In genomic region chr17:21289902-21290571, GRCh38 we compare ENCODE assay signal across 12 cellular contexts. TPM values are rescaled to one million over a fixed set of nuclear protein-coding genes. Genes with fewer than 3 reads are reported as not detected.
A peak's percentile ranks its signal among the peaks of the same experiment; 100 is the strongest.
DNase-seq lines count a peak whose midpoint lies in the region; ATAC-seq and TF ChIP-seq lines count a peak whose summit lies in the region.
"Had no signal": no experiment of that assay in that cellular context is flagged by ENCODE, and none has a peak within 500 bp of the region (broad histone marks: within the 10 kb centered on the region; RNA-seq: fewer than 3 reads in every experiment).

No MANE protein-coding gene starts in this region.

- DNase-seq in CD14-positive monocyte (ENCODE audit: low spot score) = peak; percentile 45
- no peak for DNase-seq in neuronal stem cell (ENCODE audit: low spot score)
- no peak for DNase-seq in NCI-H2227 (lab: John Stamatoyannopoulos, UW; ENCODE audit: unreplicated experiment)
- no peak for DNase-seq in retina
- DNase-seq: aorta, NCI-H226 had no signal

- H2BK12ac ChIP-seq in neuronal stem cell (ENCODE audit: low read length) = peak overlapping the region; percentile 10

- H3K27ac ChIP-seq in neuronal stem cell (replicated peaks; ENCODE audit: low read length) = no peak overlapping the region
- H3K27ac ChIP-seq: hepatocyte, ovary had no signal

- peak overlapping the region; percentile 51 for H3K18ac ChIP-seq in neuronal stem cell (ENCODE audit: low read length)

- H3K23ac ChIP-seq in neuronal stem cell (ENCODE audit: low read depth, low read length, poor library complexity) = peak overlapping the region; percentile 48

- peak overlapping the region; percentile 6 for H2BK5ac ChIP-seq in neuronal stem cell (ENCODE audit: low read length)

- H3K4me3 ChIP-seq in Loucy (ENCODE audit: low read length, poor library complexity, severe bottlenecking) = no peak overlapping the region
- H3K4me3 ChIP-seq in neuronal stem cell (ENCODE audit: low read length in 2 of 2) = no peak overlapping the region
- H3K4me3 ChIP-seq: hepatocyte, ovary had no signal

- H3K36me3 Mint-ChIP-seq in CD14-positive monocyte = peaks cover 37 to 65% of the 10 kb centered on the region in 2 donors
- H3K36me3 Mint-ChIP-seq in dendritic cell treated with granulocyte-macrophage colony-stimulating factor and Interleukin-4, amounts not matched to agents 40 ng/mL and 50 ng/mL, for 4 days (ENCODE audit: low read depth) = peaks cover 59% of the 10 kb centered on the region

- peak overlapping the region; percentile 73 for H3K14ac ChIP-seq in neuronal stem cell (ENCODE audit: low read length)

- H2AFZ ChIP-seq in Loucy (ENCODE audit: low read length) (no peak overlapping the region), neuronal stem cell (ENCODE audit: low read length) (no peak overlapping the region)
- H2AFZ ChIP-seq: hepatocyte had no signal

- no peak overlapping the region for H4K8ac ChIP-seq in neuronal stem cell (ENCODE audit: low read depth, low read length)

- peaks cover 49% of the 10 kb centered on the region for H3K4me1 Mint-ChIP-seq in CD14-positive monocyte
- peaks cover 63% of the 10 kb centered on the region for H3K4me1 Mint-ChIP-seq in dendritic cell treated with granulocyte-macrophage colony-stimulating factor and Interleukin-4, amounts not matched to agents 40 ng/mL and 50 ng/mL, for 4 days (ENCODE audit: low read depth)

- peaks cover 0 to 11% (median 2%) of the 10 kb centered on the region in 7 donors for H3K9me3 Mint-ChIP-seq in CD14-positive monocyte
- no peaks in the 10 kb centered on the region for H3K9me3 Mint-ChIP-seq in dendritic cell treated with granulocyte-macrophage colony-stimulating factor and Interleukin-4, amounts not matched to agents 40 ng/mL and 50 ng/mL, for 4 days

- no peaks in the 10 kb centered on the region for H3K9me2 ChIP-seq in Loucy (replicated peaks; ENCODE audit: low read depth, low read length)

- H3K4me2 ChIP-seq in Loucy (ENCODE audit: low read depth, low read length, poor library complexity, severe bottlenecking) = peak overlapping the region; percentile 96
- no peak overlapping the region for H3K4me2 ChIP-seq in neuronal stem cell (ENCODE audit: insufficient read depth, low read length, poor library complexity, severe bottlenecking)
- H3K4me2 ChIP-seq: hepatocyte had no signal

- H3K4ac ChIP-seq in neuronal stem cell (ENCODE audit: low read length) = no peak overlapping the region

- H3K79me2 ChIP-seq in Loucy (ENCODE audit: insufficient read depth, low read length) = peaks cover 74% of the 10 kb centered on the region

- no peak overlapping the region for H4K91ac ChIP-seq in neuronal stem cell (ENCODE audit: low read depth, low read length, poor library complexity)

- H2BK120ac ChIP-seq in neuronal stem cell (ENCODE audit: low read depth, low read length) = no peak overlapping the region

- no peaks in the 10 kb centered on the region for H3F3A ChIP-seq in Loucy (ENCODE audit: low read depth)

- peak overlapping the region; percentile 88 to 100 (median 99) for H3K27ac Mint-ChIP-seq in CD14-positive monocyte
- H3K27ac Mint-ChIP-seq in dendritic cell treated with granulocyte-macrophage colony-stimulating factor and Interleukin-4, amounts not matched to agents 40 ng/mL and 50 ng/mL, for 4 days = peak overlapping the region; percentile 98

- H4K20me1 ChIP-seq in Loucy (ENCODE audit: insufficient read depth, low read length, poor library complexity, severe bottlenecking) = peaks cover 39% of the 10 kb centered on the region

- H2BK15ac ChIP-seq in neuronal stem cell (ENCODE audit: low read length) = no peak overlapping the region

- H3K4me1 ChIP-seq in Loucy (ENCODE audit: insufficient read depth, low read length, poor library complexity, severe bottlenecking) (peaks cover 42% of the 10 kb centered on the region), neuronal stem cell (ENCODE audit: control insufficient read depth in 2 of 2, insufficient read depth in 1 of 2, low read depth in 1 of 2, low read length in 2 of 2) (peaks cover 11 to 22% of the 10 kb centered on the region in 2 donors)

- H3K9me3 ChIP-seq in Loucy (ENCODE audit: insufficient read depth, low read depth, low read length) (no peaks in the 10 kb centered on the region), neuronal stem cell (replicated peaks in 1 of 2; ENCODE audit: control insufficient read depth in 2 of 2, insufficient read depth in 1 of 2, low read depth in 1 of 2, low read length in 2 of 2) (peaks cover 0 to 9% of the 10 kb centered on the region in 2 donors)
- H3K9me3 ChIP-seq: ovary had no signal

- TF ChIP-seq CTCF in CD14-positive monocyte (IDR thresholded peaks at IDR 0.05) (no peak), Loucy (conservative IDR thresholded peaks at IDR 0.05; ENCODE audit: low read length) (no peak)

- H3K9ac ChIP-seq in Loucy (ENCODE audit: low read depth, low read length, poor library complexity, severe bottlenecking) = no peak overlapping the region
- H3K9ac ChIP-seq in neuronal stem cell (ENCODE audit: low read depth, low read length, poor library complexity) = no peak overlapping the region

- intact Hi-C loops in CD14-positive monocyte (cut with micrococcal nuclease) = loop anchor here in 1 of 2 donors (10.0 kb wide), 2 partner anchors 165 to 245 kb away; partner anchors contain the start of genes DHRS7B and USP22
- intact Hi-C loops in dendritic cell treated with granulocyte-macrophage colony-stimulating factor and Interleukin-4, amounts not matched to agents 40 ng/mL and 50 ng/mL, for 4 days (cut with micrococcal nuclease) = loop anchor here (5.0 kb wide), 1 partner anchor 78 kb away; the partner anchor contains the start of gene TMEM11

- H3K36me3 ChIP-seq in Loucy (ENCODE audit: insufficient read depth, low read length) (no peaks in the 10 kb centered on the region; the same call in 1 of the 2 replicates), neuronal stem cell (replicated peaks in 1 of 2; ENCODE audit: control insufficient read depth in 2 of 2, insufficient read depth in 2 of 2, low read length in 2 of 2) (no peaks in the 10 kb centered on the region)
- H3K36me3 ChIP-seq: ovary had no signal

- no CpG with 5 or more reads among the region's 18 CpGs for WGBS in neuronal stem cell (ENCODE audit: extremely low coverage in 2 of 2, insufficient read length in 2 of 2, insufficient replicate concordance in 1 of 2), 2 donors

- peak overlapping the region; percentile 20 for H2AK5ac ChIP-seq in neuronal stem cell (ENCODE audit: low read depth, low read length)

- no peak overlapping the region for H3K4me3 Mint-ChIP-seq in CD14-positive monocyte
- no peak overlapping the region for H3K4me3 Mint-ChIP-seq in dendritic cell treated with granulocyte-macrophage colony-stimulating factor and Interleukin-4, amounts not matched to agents 40 ng/mL and 50 ng/mL, for 4 days

- H3K27me3 Mint-ChIP-seq in CD14-positive monocyte (ENCODE audit: low read depth in 3 of 3) = peaks cover 5 to 9% (median 6%) of the 10 kb centered on the region in 3 donors
- peaks cover 6% of the 10 kb centered on the region for H3K27me3 Mint-ChIP-seq in dendritic cell treated with granulocyte-macrophage colony-stimulating factor and Interleukin-4, amounts not matched to agents 40 ng/mL and 50 ng/mL, for 4 days

- H3K79me1 ChIP-seq in neuronal stem cell (ENCODE audit: low read depth, low read length) = peaks cover 10% of the 10 kb centered on the region

- ATAC-seq in GM21717 (IDR thresholded peaks at IDR 0.05; ENCODE audit: unreplicated experiment) (no peak), HG02885 (IDR thresholded peaks at IDR 0.05; ENCODE audit: poor library complexity, unreplicated experiment) (no peak)

- H3K27me3 ChIP-seq in Loucy (ENCODE audit: insufficient read depth, low read length, poor library complexity, severe bottlenecking) (no peaks in the 10 kb centered on the region), neuronal stem cell (ENCODE audit: control insufficient read depth in 3 of 3, insufficient read depth in 3 of 3, low read depth in 1 of 3, low read length in 3 of 3) (peaks cover 0 to 4% (median 0%) of the 10 kb centered on the region in 3 experiments)
- H3K27me3 ChIP-seq: hepatocyte, ovary had no signal

RNA-seq across cellular contexts. Expression of gene MAP2K3, which starts 5.5 kb away (rescaled TPM):
- 100 to 1,000 TPM; 107 to 166 TPM for polyA plus RNA-seq in CD14-positive monocyte
- polyA plus RNA-seq in neuronal stem cell (2013, experiment 1 of 2) = 10.2 TPM
- 10.8 TPM for polyA plus RNA-seq in neuronal stem cell (2013, experiment 2 of 2)

RNA-seq across cellular contexts. Expression of gene NATD1, which starts 36.8 kb away (rescaled TPM):
- polyA plus RNA-seq in CD14-positive monocyte = 1 to 10 TPM; 3.0 to 3.8 TPM
- polyA plus RNA-seq in neuronal stem cell (2013, experiment 1 of 2) = 8.8 TPM
- 8.8 TPM for polyA plus RNA-seq in neuronal stem cell (2013, experiment 2 of 2)
